In genomic region chr4:26458104-26458503, GRCh38 we compare ENCODE assay signal across 1 cellular context.
TF ChIP-seq lines count a peak whose summit lies in the region.

No MANE protein-coding gene starts in this region.

TF ChIP-seq in H1, 55 proteins besides CTCF, POLR2A, EP300 and RAD21:
- no peak for TF ChIP-seq CEBPB (IDR thresholded peaks at IDR 0.05; ENCODE audit: low read depth, low read length)
- TF ChIP-seq ZNF274 (IDR thresholded peaks at IDR 0.05; ENCODE audit: borderline replicate concordance, extremely low read depth, low read length) = no peak
- no peak for TF ChIP-seq NRF1 (IDR thresholded peaks at IDR 0.05; ENCODE audit: low read depth, low read length)
- no peak for TF ChIP-seq E2F6 (IDR thresholded peaks at IDR 0.05)
- TF ChIP-seq TBP (IDR thresholded peaks at IDR 0.05; ENCODE audit: low read depth, low read length) = no peak
- TF ChIP-seq YY1 (IDR thresholded peaks at IDR 0.05; ENCODE audit: low read depth, low read length) = no peak
- no peak for TF ChIP-seq GTF2F1 (IDR thresholded peaks at IDR 0.05; ENCODE audit: borderline replicate concordance, low read depth, low read length)
- no peak for TF ChIP-seq MAFK (IDR thresholded peaks at IDR 0.05; ENCODE audit: low read depth, low read length)
- TF ChIP-seq SIN3A (conservative IDR thresholded peaks at IDR 0.05 in 1 of 2, IDR thresholded peaks at IDR 0.05 in 1 of 2; ENCODE audit: low read depth in 1 of 2, low read length in 2 of 2) = no peak
- no peak for TF ChIP-seq JUN (IDR thresholded peaks at IDR 0.05; ENCODE audit: low read depth, low read length)
- TF ChIP-seq SP4 (IDR thresholded peaks at IDR 0.05; ENCODE audit: low read length) = no peak
- TF ChIP-seq SIX5 (IDR thresholded peaks at IDR 0.05; ENCODE audit: low read depth, low read length) = no peak
- no peak for TF ChIP-seq POU5F1 (IDR thresholded peaks at IDR 0.05; ENCODE audit: low read depth, low read length)
- no peak for TF ChIP-seq TAF1 (IDR thresholded peaks at IDR 0.05; ENCODE audit: low read depth, low read length)
